In the genomic region with DNA sequence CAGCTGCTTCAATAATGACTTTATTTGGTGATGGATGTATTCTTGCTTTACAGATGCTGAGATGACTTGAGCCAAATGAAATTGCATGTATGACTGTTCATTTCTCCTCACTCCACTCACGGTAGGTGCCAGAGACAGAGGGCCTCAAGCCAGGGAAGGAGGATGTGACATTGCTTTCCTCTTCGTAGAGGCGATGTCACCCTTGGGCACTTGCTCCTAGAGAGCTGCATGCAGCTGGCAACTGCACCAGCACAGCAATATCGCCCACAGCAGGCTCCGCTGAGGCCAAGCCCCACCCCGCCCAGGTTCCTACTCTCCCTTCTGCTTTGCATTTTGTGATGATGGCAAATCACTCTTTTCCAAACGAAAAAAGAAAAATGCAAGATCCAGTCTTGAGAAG, we compare ENCODE assay signal across 13 cellular contexts.
"Had no signal": no experiment of that assay in that cellular context is flagged by ENCODE, and none has a peak within 500 bp of the region (broad histone marks: within the 10 kb centered on the region; RNA-seq: fewer than 3 reads in every experiment).

No MANE protein-coding gene starts in this region.

- H3K4me1 ChIP-seq: foreskin keratinocyte had no signal

- H3K27ac ChIP-seq: foreskin keratinocyte, skin epidermis had no signal

- H3K27me3 ChIP-seq: foreskin keratinocyte had no signal

- H3K4me3 ChIP-seq: skin epidermis had no signal

- DNase-seq: activated CD4-positive, alpha-beta T cell treated with anti-CD3 and anti-CD28 coated beads for 48 hours; activated CD8-positive, alpha-beta memory T cell treated with anti-CD3 and anti-CD28 coated beads, Interleukin-2, amount 50 U/mL, for 48 hours; activated naive CD4-positive, alpha-beta T cell treated with Interleukin-2 at 50 U/mL for 16 hours; anterior cingulate cortex; effector memory CD4-positive, alpha-beta T cell; foreskin keratinocyte; glutamatergic neuron; hypothalamus; left ventricle myocardium superior; mesenchymal stem cell; naive thymus-derived CD8-positive, alpha-beta T cell; T-helper 2 cell had no signal

- ATAC-seq: foreskin keratinocyte; left ventricle myocardium superior; naive thymus-derived CD8-positive, alpha-beta T cell had no signal
